In genomic region chr20:17889226-17889625, GRCh38 we compare ENCODE assay signal across 21 cellular contexts.
DNase-seq lines count a peak whose midpoint lies in the region; ATAC-seq and TF ChIP-seq lines count a peak whose summit lies in the region.
"Had no signal": no experiment of that assay in that cellular context is flagged by ENCODE, and none has a peak within 500 bp of the region (broad histone marks: within the 10 kb centered on the region; RNA-seq: fewer than 3 reads in every experiment).

No MANE protein-coding gene starts in this region.

- H3K27me3 ChIP-seq in MM.1S (replicated peaks; ENCODE audit: insufficient read depth, low read length) (no peaks in the 10 kb centered on the region), endodermal cell (ENCODE audit: control insufficient read depth, insufficient read depth, low read length, poor library complexity, severe bottlenecking) (no peaks in the 10 kb centered on the region), gastrocnemius medialis (no peaks in the 10 kb centered on the region)
- H3K27me3 ChIP-seq: heart right ventricle, transverse colon had no signal

- no peak overlapping the region for H3K9ac ChIP-seq in MM.1S (ENCODE audit: low read length)
- H3K9ac ChIP-seq in endodermal cell (ENCODE audit: extremely low read depth, low read length, poor library complexity, severe bottlenecking) = no peak overlapping the region

- peaks cover 31% of the 10 kb centered on the region for H3K9me3 Mint-ChIP-seq in endodermal cell
- H3K9me3 Mint-ChIP-seq: activated naive CD4-positive, alpha-beta T cell treated with anti-CD3 and anti-CD28 coated beads, Interleukin-2, amount 50 U/mL, for 24 hours had no signal

- no peaks in the 10 kb centered on the region for H3K9me2 ChIP-seq in MM.1S (replicated peaks; ENCODE audit: insufficient read depth, low read length)

- no peaks in the 10 kb centered on the region; the same call in 1 of the 2 replicates for H3K79me2 ChIP-seq in MM.1S (ENCODE audit: low read length)

- H3K27ac ChIP-seq in MM.1S (ENCODE audit: low read length) (no peak overlapping the region), endodermal cell (ENCODE audit: low read depth, low read length) (no peak overlapping the region), gastrocnemius medialis (no peak overlapping the region)
- H3K27ac ChIP-seq: heart right ventricle, skin epidermis, transverse colon had no signal

- TF ChIP-seq POLR2A in gastrocnemius medialis (IDR thresholded peaks at IDR 0.05) = no peak

- 80 to 100% methylated on average over 1 of the region's 1 CpG for WGBS in endodermal cell (ENCODE audit: insufficient coverage in 1 of 2, insufficient read length in 1 of 2), 2 experiments

- H3K4me1 Mint-ChIP-seq in endodermal cell = no peaks in the 10 kb centered on the region
- H3K4me1 Mint-ChIP-seq: activated naive CD4-positive, alpha-beta T cell treated with anti-CD3 and anti-CD28 coated beads, Interleukin-2, amount 50 U/mL, for 24 hours; CD4-positive, CD25-positive, alpha-beta regulatory T cell; stimulated activated effector memory CD8-positive, alpha-beta T cell treated with anti-CD3 and anti-CD28 coated beads, Interleukin-12 subunit alpha, Interleukin-12 subunit beta, amount 100 ng/mL, for 72 hours had no signal

- no peaks in the 10 kb centered on the region for H3K9me3 ChIP-seq in MM.1S (replicated peaks; ENCODE audit: insufficient read depth, low read length)
- H3K9me3 ChIP-seq in endodermal cell (ENCODE audit: control insufficient read depth, low read length) = peaks cover 22% of the 10 kb centered on the region
- peaks cover 11% of the 10 kb centered on the region for H3K9me3 ChIP-seq in mucosa of descending colon
- no peaks in the 10 kb centered on the region for H3K9me3 ChIP-seq in gastrocnemius medialis
- H3K9me3 ChIP-seq: transverse colon had no signal

- TF ChIP-seq CTCF in MM.1S (IDR thresholded peaks at IDR 0.05; ENCODE audit: low read length) = 0 out of 2 replicates have a peak, but pooled peaks have one; percentile 4
- TF ChIP-seq CTCF in endodermal cell (conservative IDR thresholded peaks at IDR 0.05) = peak; percentile 11
- no peak for TF ChIP-seq CTCF in mucosa of descending colon (IDR thresholded peaks at IDR 0.05)
- TF ChIP-seq CTCF in gastrocnemius medialis (IDR thresholded peaks at IDR 0.05 in 4 of 5, conservative IDR thresholded peaks at IDR 0.05 in 1 of 5) = no peak

- no peak overlapping the region for H3K27ac Mint-ChIP-seq in endodermal cell
- H3K27ac Mint-ChIP-seq: activated naive CD4-positive, alpha-beta T cell treated with anti-CD3 and anti-CD28 coated beads, Interleukin-2, amount 50 U/mL, for 24 hours; stimulated activated effector memory CD8-positive, alpha-beta T cell treated with anti-CD3 and anti-CD28 coated beads, Interleukin-12 subunit alpha, Interleukin-12 subunit beta, amount 100 ng/mL, for 72 hours had no signal

- in situ Hi-C loops in gastrocnemius medialis (cut with MboI; ENCODE audit: low sequenced_read_pairs in 4 of 4) = loop anchor here in 1 of 4 donors (25.0 kb wide), 1 partner anchor 202 kb away; the partner anchor contains the start of genes BANF2 and RRBP1

- ATAC-seq in mucosa of descending colon (peak; percentile 43), gastrocnemius medialis (no peak)
- ATAC-seq: heart right ventricle; K562; stimulated activated effector memory CD8-positive, alpha-beta T cell treated with anti-CD3 and anti-CD28 coated beads, Interleukin-12 subunit alpha, Interleukin-12 subunit beta, amount 100 ng/mL, for 72 hours had no signal

- H3K36me3 Mint-ChIP-seq in endodermal cell (ENCODE audit: low read depth) = no peaks in the 10 kb centered on the region
- H3K36me3 Mint-ChIP-seq: activated naive CD4-positive, alpha-beta T cell treated with anti-CD3 and anti-CD28 coated beads, Interleukin-2, amount 50 U/mL, for 24 hours; CD4-positive, CD25-positive, alpha-beta regulatory T cell; stimulated activated effector memory CD8-positive, alpha-beta T cell treated with anti-CD3 and anti-CD28 coated beads, Interleukin-12 subunit alpha, Interleukin-12 subunit beta, amount 100 ng/mL, for 72 hours had no signal

- H3K27me3 Mint-ChIP-seq in endodermal cell (ENCODE audit: insufficient read depth) = peaks cover 2% of the 10 kb centered on the region

- intact Hi-C loops in mucosa of descending colon (cut with DNase I, micrococcal nuclease) (loop anchor here in 1 of 2 donors (5.0 kb wide), 1 partner anchor 207 kb away; the partner anchor contains the start of gene RRBP1), gastrocnemius medialis (cut with DNase I; ENCODE audit: low total_unique reads) (no loop called here)

- DNase-seq in H4 (ENCODE audit: low spot score) = peak; percentile 27
- DNase-seq in MM.1S = no peak
- DNase-seq in endodermal cell = no peak
- no peak for DNase-seq in mucosa of descending colon
- DNase-seq in RPMI8226 = no peak
- no peak for DNase-seq in GM03348 (ENCODE audit: low spot score)
- no peak for DNase-seq in COR-L47 (lab: John Stamatoyannopoulos, UW)
- DNase-seq in gastrocnemius medialis = no peak
- DNase-seq: activated CD4-positive, alpha-beta T cell treated with anti-CD3 and anti-CD28 coated beads for 4 hours; CD4-positive, CD25-positive, alpha-beta regulatory T cell; heart right ventricle; islet precursor cell; NCI-H1417 treated with DMSO at 0.1 percent for 48 hours; NCI-H226; NK-92 treated with Interleukin-12 subunit alpha and Interleukin-12 subunit beta, amount 100 ng/mL, for 24 hours; T-helper 9 cell; transverse colon had no signal

- H3K4me3 Mint-ChIP-seq in endodermal cell = no peak overlapping the region
- H3K4me3 Mint-ChIP-seq: activated naive CD4-positive, alpha-beta T cell treated with anti-CD3 and anti-CD28 coated beads, Interleukin-2, amount 50 U/mL, for 24 hours; CD4-positive, CD25-positive, alpha-beta regulatory T cell; stimulated activated effector memory CD8-positive, alpha-beta T cell treated with anti-CD3 and anti-CD28 coated beads, Interleukin-12 subunit alpha, Interleukin-12 subunit beta, amount 100 ng/mL, for 72 hours had no signal

- H3K36me3 ChIP-seq in MM.1S (replicated peaks; ENCODE audit: insufficient read depth, low read length) (no peaks in the 10 kb centered on the region), endodermal cell (ENCODE audit: control insufficient read depth, insufficient read depth, low read length) (no peaks in the 10 kb centered on the region), mucosa of descending colon (ENCODE audit: low read depth) (no peaks in the 10 kb centered on the region), gastrocnemius medialis (no peaks in the 10 kb centered on the region)
- H3K36me3 ChIP-seq: heart right ventricle, transverse colon had no signal

- peaks cover 14% of the 10 kb centered on the region for H3K4me1 ChIP-seq in MM.1S (ENCODE audit: low read length)
- H3K4me1 ChIP-seq in endodermal cell (ENCODE audit: control insufficient read depth, insufficient read depth, low read length) = no peaks in the 10 kb centered on the region
- H3K4me1 ChIP-seq in mucosa of descending colon (ENCODE audit: low read depth) = peaks cover 10% of the 10 kb centered on the region
- H3K4me1 ChIP-seq in gastrocnemius medialis = peaks cover 10 to 11% of the 10 kb centered on the region in 2 donors

- H3K4me2 ChIP-seq in MM.1S (ENCODE audit: low read depth, low read length) = no peak overlapping the region

- H3K4me3 ChIP-seq in MM.1S (ENCODE audit: low read length) (no peak overlapping the region), endodermal cell (ENCODE audit: low read length) (no peak overlapping the region), mucosa of descending colon (no peak overlapping the region), gastrocnemius medialis (no peak overlapping the region)
- H3K4me3 ChIP-seq: heart right ventricle, K562, skin epidermis, transverse colon had no signal

- no peaks in the 10 kb centered on the region for H4K20me1 ChIP-seq in MM.1S (ENCODE audit: insufficient read depth, low read length)

- peaks cover 9% of the 10 kb centered on the region for H3F3A ChIP-seq in MM.1S (ENCODE audit: insufficient read depth, low read length)

- no peak overlapping the region for H2AFZ ChIP-seq in MM.1S (ENCODE audit: low read length)

Comparison
In these comparisons a context has a peak if more than half of its experiments do, and no peak if none do; other contexts are left out.
1. CTCF ChIP-seq: peak in MM.1S (single experiment) and endodermal cell (single experiment); none in mucosa of descending colon (single experiment) and gastrocnemius medialis (0 of 5).